In genomic region chr18:51624311-51624710, GRCh38 we compare ENCODE assay signal across 35 cellular contexts.
"Had no signal": no experiment of that assay in that cellular context is flagged by ENCODE, and none has a peak within 500 bp of the region (broad histone marks: within the 10 kb centered on the region; RNA-seq: fewer than 3 reads in every experiment).

No MANE protein-coding gene starts in this region.

- ATAC-seq: activated CD8-positive, alpha-beta memory T cell treated with anti-CD3 and anti-CD28 coated beads, Interleukin-2, amount 10 ng/mL, durations not matched to agents 7 days and 5 days; activated naive CD8-positive, alpha-beta T cell treated with anti-CD3 and anti-CD28 coated beads, Interleukin-2, amount 50 U/mL, for 24 hours; PC-3; SK-N-SH treated with all-trans-retinoic acid at 6 μM for 48 hours; T-cell had no signal

- H3K4me1 ChIP-seq: Peyer's patch had no signal

- H3K36me3 ChIP-seq: MG63, Peyer's patch, WERI-Rb-1 had no signal

- H3K27ac ChIP-seq: Peyer's patch, WERI-Rb-1 had no signal

- DNase-seq: activated CD4-positive, alpha-beta memory T cell treated with anti-CD3 and anti-CD28 coated beads, Interleukin-2, amount 10 ng/mL, durations not matched to agents 7 days and 5 days; activated CD4-positive, alpha-beta T cell treated with anti-CD3 and anti-CD28 coated beads for 1 hour; activated CD4-positive, alpha-beta T cell treated with anti-CD3 and anti-CD28 coated beads for 48 hours; activated CD4-positive, CD25-positive, alpha-beta regulatory T cell; activated CD8-positive, alpha-beta memory T cell treated with anti-CD3 and anti-CD28 coated beads for 24 hours; activated CD8-positive, alpha-beta memory T cell treated with anti-CD3 and anti-CD28 coated beads, Interleukin-2, amount 10 ng/mL, durations not matched to agents 7 days and 5 days; activated CD8-positive, alpha-beta memory T cell treated with anti-CD3 and anti-CD28 coated beads, Interleukin-2, amount 50 U/mL, for 48 hours; activated effector memory CD4-positive, alpha-beta T cell treated with Interleukin-2 at 50 U/mL for 16 hours; activated naive CD4-positive, alpha-beta T cell treated with anti-CD3 and anti-CD28 coated beads, Interleukin-2, amount 10 ng/mL, durations not matched to agents 7 days and 5 days; activated naive CD8-positive, alpha-beta T cell treated with anti-CD3 and anti-CD28 coated beads, Interleukin-2, amount 50 U/mL, for 24 hours; activated T-cell treated with anti-CD3 and anti-CD28 coated beads, Interleukin-2, amount 50 U/mL, for 48 hours; anterior cingulate cortex; caudate nucleus; cerebellar nuclear complex; Kasumi-1; KG1; MG63; NCI-H1048; NCI-H1105 treated with DMSO at 0.1 percent for 48 hours; NCI-H1436; NCI-H187; NCI-H2029 treated with DMSO at 0.1 percent for 48 hours; NCI-H2107; NCI-H510A; NCI-H526; NCI-H774; PC-3; Peyer's patch; RPMI8226; SHP77 treated with DMSO at 0.1 percent for 48 hours; T-cell; T-helper 2 cell; T-helper 9 cell; WERI-Rb-1 had no signal

- H3K27me3 ChIP-seq: Peyer's patch had no signal

- H3K4me3 ChIP-seq: MG63, Peyer's patch had no signal
